In the genomic region with DNA sequence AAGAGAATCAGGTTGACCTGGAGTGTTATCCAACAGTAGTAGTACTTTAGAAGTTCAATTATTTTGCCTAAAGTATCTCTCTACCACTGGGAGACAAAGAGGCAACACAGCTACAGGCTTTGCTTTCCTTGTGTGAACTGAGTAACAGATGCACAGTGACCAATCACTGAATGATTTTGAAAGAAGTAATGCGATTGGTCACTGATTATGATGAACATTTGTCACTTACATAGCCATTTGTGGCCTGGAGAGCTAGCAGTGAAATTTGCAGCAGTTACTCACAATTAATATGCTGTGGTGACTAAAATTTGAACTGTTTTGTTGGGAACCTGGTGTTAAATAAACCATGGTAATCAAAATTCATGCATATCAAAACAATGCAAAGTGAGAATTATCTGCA, we compare ENCODE assay signal across 17 cellular contexts.
DNase-seq lines count a peak whose midpoint lies in the region; ATAC-seq and TF ChIP-seq lines count a peak whose summit lies in the region.
"Had no signal": no experiment of that assay in that cellular context is flagged by ENCODE, and none has a peak within 500 bp of the region (broad histone marks: within the 10 kb centered on the region; RNA-seq: fewer than 3 reads in every experiment).

No MANE protein-coding gene starts in this region.

- TF ChIP-seq CTCF in chondrocyte (IDR thresholded peaks at IDR 0.05) (no peak), nephron progenitor cell (IDR thresholded peaks at IDR 0.05) (no peak), sigmoid colon (IDR thresholded peaks at IDR 0.05) (no peak)

- H3K27me3 ChIP-seq in sigmoid colon, result no peaks in the 10 kb centered on the region
- H3K27me3 ChIP-seq: upper lobe of right lung had no signal

- peak overlapping the region; percentile 94 for H3K27ac Mint-ChIP-seq in stimulated activated naive CD8-positive, alpha-beta T cell treated with anti-CD3 and anti-CD28 coated beads, Interleukin-15, Interleukin-2, amounts not matched to agents 100 ng/mL and 50 ng/mL, for 24 hours
- H3K27ac Mint-ChIP-seq in stimulated activated naive CD8-positive, alpha-beta T cell treated with anti-CD3 and anti-CD28 coated beads, Interleukin-15, amount 100 ng/mL, for 72 hours, result no peak overlapping the region
- H3K27ac Mint-ChIP-seq in chondrocyte (ENCODE audit: unreplicated experiment) (peak overlapping the region; percentile 46), nephron progenitor cell (no peak overlapping the region)
- H3K27ac Mint-ChIP-seq: B cell had no signal

- no peaks in the 10 kb centered on the region for H3K36me3 ChIP-seq in sigmoid colon
- H3K36me3 ChIP-seq: upper lobe of right lung had no signal

- no peaks in the 10 kb centered on the region for H3K4me1 ChIP-seq in sigmoid colon
- H3K4me1 ChIP-seq: upper lobe of right lung had no signal

- H3K27ac ChIP-seq in sigmoid colon, result no peak overlapping the region
- H3K27ac ChIP-seq: upper lobe of right lung had no signal

- TF ChIP-seq POLR2A in sigmoid colon (IDR thresholded peaks at IDR 0.05), result no peak

- H3K36me3 Mint-ChIP-seq in stimulated activated naive CD8-positive, alpha-beta T cell treated with anti-CD3 and anti-CD28 coated beads, Interleukin-15, Interleukin-2, amounts not matched to agents 100 ng/mL and 50 ng/mL, for 24 hours (ENCODE audit: low read depth), result no peaks in the 10 kb centered on the region
- H3K36me3 Mint-ChIP-seq in chondrocyte (ENCODE audit: low read depth) (no peaks in the 10 kb centered on the region), nephron progenitor cell (ENCODE audit: low read depth) (no peaks in the 10 kb centered on the region)
- H3K36me3 Mint-ChIP-seq: immature natural killer cell had no signal

- WGBS in sigmoid colon, 2 donors, result 93 to 94% methylated on average over 1 of the region's 1 CpG

- TF ChIP-seq EP300 in sigmoid colon (IDR thresholded peaks at IDR 0.05), result no peak

- H3K4me3 Mint-ChIP-seq in stimulated activated naive CD8-positive, alpha-beta T cell treated with anti-CD3 and anti-CD28 coated beads, Interleukin-15, Interleukin-2, amounts not matched to agents 100 ng/mL and 50 ng/mL, for 24 hours, result peak overlapping the region; percentile 45
- H3K4me3 Mint-ChIP-seq in stimulated activated naive CD8-positive, alpha-beta T cell treated with anti-CD3 and anti-CD28 coated beads, Interleukin-15, amount 100 ng/mL, for 72 hours, result no peak overlapping the region
- H3K4me3 Mint-ChIP-seq in chondrocyte (ENCODE audit: unreplicated experiment), result no peak overlapping the region
- H3K4me3 Mint-ChIP-seq in nephron progenitor cell, result no peak overlapping the region
- H3K4me3 Mint-ChIP-seq: B cell, immature natural killer cell had no signal

- no peaks in the 10 kb centered on the region for H3K9me3 ChIP-seq in sigmoid colon
- H3K9me3 ChIP-seq: upper lobe of right lung had no signal

- ATAC-seq in stimulated activated naive CD8-positive, alpha-beta T cell treated with anti-CD3 and anti-CD28 coated beads, Interleukin-15, amount 100 ng/mL, for 72 hours, result no peak
- ATAC-seq: upper lobe of right lung had no signal

- H3K27me3 Mint-ChIP-seq in stimulated activated naive CD8-positive, alpha-beta T cell treated with anti-CD3 and anti-CD28 coated beads, Interleukin-15, Interleukin-2, amounts not matched to agents 100 ng/mL and 50 ng/mL, for 24 hours, result no peaks in the 10 kb centered on the region
- H3K27me3 Mint-ChIP-seq in stimulated activated naive CD8-positive, alpha-beta T cell treated with anti-CD3 and anti-CD28 coated beads, Interleukin-15, amount 100 ng/mL, for 72 hours, result no peaks in the 10 kb centered on the region
- no peaks in the 10 kb centered on the region for H3K27me3 Mint-ChIP-seq in chondrocyte (ENCODE audit: low read depth)
- H3K27me3 Mint-ChIP-seq in nephron progenitor cell (ENCODE audit: low read depth, poor library complexity), result no peaks in the 10 kb centered on the region
- H3K27me3 Mint-ChIP-seq: B cell had no signal

- no peak overlapping the region for H3K4me3 ChIP-seq in sigmoid colon
- H3K4me3 ChIP-seq: upper lobe of right lung had no signal

- intact Hi-C loops in sigmoid colon (cut with DNase I), result no loop called here

- H3K9me3 Mint-ChIP-seq in stimulated activated naive CD8-positive, alpha-beta T cell treated with anti-CD3 and anti-CD28 coated beads, Interleukin-15, Interleukin-2, amounts not matched to agents 100 ng/mL and 50 ng/mL, for 24 hours, result peaks cover 4% of the 10 kb centered on the region
- no peaks in the 10 kb centered on the region for H3K9me3 Mint-ChIP-seq in stimulated activated naive CD8-positive, alpha-beta T cell treated with anti-CD3 and anti-CD28 coated beads, Interleukin-15, amount 100 ng/mL, for 72 hours
- H3K9me3 Mint-ChIP-seq in chondrocyte (ENCODE audit: low read depth), result peaks cover 5% of the 10 kb centered on the region
- H3K9me3 Mint-ChIP-seq in nephron progenitor cell, result peaks cover 40% of the 10 kb centered on the region
- H3K9me3 Mint-ChIP-seq: immature natural killer cell had no signal

- no peak for DNase-seq in stimulated activated naive CD8-positive, alpha-beta T cell treated with anti-CD3 and anti-CD28 coated beads, Interleukin-15, amount 100 ng/mL, for 72 hours
- DNase-seq in RPMI7951 (ENCODE audit: low read depth), result peak; percentile 75
- DNase-seq in chondrocyte (ENCODE audit: low spot score), result no peak
- DNase-seq in COLO829 (ENCODE audit: low spot score), result no peak
- no peak for DNase-seq in GM19240 (ENCODE audit: insufficient read length, low spot score)
- DNase-seq in nephron progenitor cell, result no peak
- DNase-seq in sigmoid colon, result no peak
- DNase-seq: activated naive CD4-positive, alpha-beta T cell treated with anti-CD3 and anti-CD28 coated beads, Interleukin-2, amount 50 U/mL, for 16 hours; GOT3; immature natural killer cell; NCI-H1092; occipital lobe; SHP77 treated with DMSO at 0.1 percent for 48 hours; stimulated activated naive CD4-positive, alpha-beta T cell; upper lobe of right lung had no signal

- peaks cover 59% of the 10 kb centered on the region for H3K4me1 Mint-ChIP-seq in stimulated activated naive CD8-positive, alpha-beta T cell treated with anti-CD3 and anti-CD28 coated beads, Interleukin-15, Interleukin-2, amounts not matched to agents 100 ng/mL and 50 ng/mL, for 24 hours (ENCODE audit: low read depth)
- H3K4me1 Mint-ChIP-seq in stimulated activated naive CD8-positive, alpha-beta T cell treated with anti-CD3 and anti-CD28 coated beads, Interleukin-15, amount 100 ng/mL, for 72 hours, result peaks cover 37% of the 10 kb centered on the region
- H3K4me1 Mint-ChIP-seq in chondrocyte (ENCODE audit: low read depth) (peaks cover 32% of the 10 kb centered on the region), nephron progenitor cell (peaks cover 10% of the 10 kb centered on the region)

Comparison
In these comparisons a context has a peak if more than half of its experiments do, and no peak if none do; other contexts are left out.
1. H3K27ac Mint-ChIP-seq: peak in stimulated activated naive CD8-positive, alpha-beta T cell treated with anti-CD3 and anti-CD28 coated beads, Interleukin-15, Interleukin-2, amounts not matched to agents 100 ng/mL and 50 ng/mL, for 24 hours (single experiment) and chondrocyte (single experiment); none in stimulated activated naive CD8-positive, alpha-beta T cell treated with anti-CD3 and anti-CD28 coated beads, Interleukin-15, amount 100 ng/mL, for 72 hours (0 of 2) and nephron progenitor cell (single experiment).